19 cellular contexts compared by ENCODE assay signal in the genomic region with DNA sequence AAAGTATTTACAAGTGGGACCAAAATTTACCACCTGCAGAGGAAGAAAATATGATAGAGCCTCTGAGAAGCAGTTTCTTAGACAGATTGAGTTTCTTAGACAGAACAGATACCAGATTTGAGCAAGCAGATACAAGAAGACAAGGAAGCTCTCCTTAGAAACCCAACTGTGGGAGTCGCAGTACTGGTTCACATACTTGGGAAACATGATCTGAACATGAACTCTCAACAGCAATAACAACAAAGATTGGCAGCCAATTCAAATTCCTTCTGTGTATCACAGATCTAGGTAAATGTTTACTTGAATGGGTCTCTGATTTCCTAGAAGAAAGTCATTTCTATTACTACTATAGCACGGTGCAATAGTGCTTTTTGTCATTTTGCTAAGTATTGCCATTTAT.
"Had no signal": no experiment of that assay in that cellular context is flagged by ENCODE, and none has a peak within 500 bp of the region (broad histone marks: within the 10 kb centered on the region; RNA-seq: fewer than 3 reads in every experiment).

No MANE protein-coding gene starts in this region.

- H3K27ac Mint-ChIP-seq: activated naive CD4-positive, alpha-beta T cell treated with anti-CD3 and anti-CD28 coated beads, Interleukin-2, amount 50 U/mL, for 24 hours; activated T-cell treated with anti-CD3 and anti-CD28 coated beads, Interleukin-2, amount 50 U/mL, for 72 hours; naive thymus-derived CD8-positive, alpha-beta T cell; stimulated activated effector memory CD8-positive, alpha-beta T cell treated with anti-CD3 and anti-CD28 coated beads, Interleukin-12 subunit alpha, Interleukin-12 subunit beta, amount 100 ng/mL, for 72 hours had no signal

- H3K4me1 ChIP-seq: gastroesophageal sphincter, heart left ventricle, prostate gland, upper lobe of left lung had no signal

- H3K4me3 Mint-ChIP-seq: activated naive CD4-positive, alpha-beta T cell treated with anti-CD3 and anti-CD28 coated beads, Interleukin-2, amount 50 U/mL, for 24 hours; activated T-cell treated with anti-CD3 and anti-CD28 coated beads, Interleukin-2, amount 50 U/mL, for 72 hours; naive thymus-derived CD8-positive, alpha-beta T cell; stimulated activated effector memory CD8-positive, alpha-beta T cell treated with anti-CD3 and anti-CD28 coated beads, Interleukin-12 subunit alpha, Interleukin-12 subunit beta, amount 100 ng/mL, for 72 hours had no signal

- H3K9me3 ChIP-seq: prostate gland had no signal

- H3K27ac ChIP-seq: gastroesophageal sphincter, heart left ventricle, prostate gland, skin epidermis, thoracic aorta, upper lobe of left lung had no signal

- H3K27me3 Mint-ChIP-seq: activated naive CD4-positive, alpha-beta T cell treated with anti-CD3 and anti-CD28 coated beads, Interleukin-2, amount 50 U/mL, for 24 hours; naive thymus-derived CD8-positive, alpha-beta T cell had no signal

- FAIRE-seq: colon had no signal

- ATAC-seq: activated T-cell treated with anti-CD3 and anti-CD28 coated beads, Interleukin-2, amount 50 U/mL, for 72 hours; gastroesophageal sphincter; heart left ventricle; naive thymus-derived CD8-positive, alpha-beta T cell; right cardiac atrium; stimulated activated effector memory CD8-positive, alpha-beta T cell treated with anti-CD3 and anti-CD28 coated beads, Interleukin-12 subunit alpha, Interleukin-12 subunit beta, amount 100 ng/mL, for 72 hours had no signal

- H3K27me3 ChIP-seq: gastroesophageal sphincter, heart left ventricle, upper lobe of left lung had no signal

- H3K4me1 Mint-ChIP-seq: activated naive CD4-positive, alpha-beta T cell treated with anti-CD3 and anti-CD28 coated beads, Interleukin-2, amount 50 U/mL, for 24 hours had no signal

- H3K36me3 ChIP-seq: gastroesophageal sphincter, prostate gland, thoracic aorta, upper lobe of left lung had no signal

- DNase-seq: activated CD4-positive, CD25-positive, alpha-beta regulatory T cell treated with anti-CD3 and anti-CD28 coated beads, Interleukin-2, amount 50 U/mL, for 72 hours; activated CD8-positive, alpha-beta memory T cell treated with anti-CD3 and anti-CD28 coated beads for 24 hours; activated effector memory CD4-positive, alpha-beta T cell treated with anti-CD3 and anti-CD28 coated beads, Interleukin-2, amount 50 U/mL, for 16 hours; activated T-cell treated with anti-CD3 and anti-CD28 coated beads, Interleukin-2, amount 50 U/mL, for 72 hours; heart left ventricle; mesendoderm; naive thymus-derived CD8-positive, alpha-beta T cell; right cardiac atrium; stimulated activated CD4-positive, alpha-beta T cell treated with anti-CD3 and anti-CD28 coated beads, Interleukin-15, amount 100 ng/mL, for 24 hours; stimulated activated CD4-positive, alpha-beta T cell treated with anti-CD3 and anti-CD28 coated beads, Interleukin-4, amount 100 ng/mL, for 1 hour; T1000; upper lobe of left lung had no signal

- H3K4me3 ChIP-seq: gastroesophageal sphincter, heart left ventricle, prostate gland, skin epidermis, thoracic aorta, upper lobe of left lung had no signal
